16 cellular contexts compared by ENCODE assay signal in genomic region chrX:46209037-46209436, GRCh38.
DNase-seq lines count a peak whose midpoint lies in the region; FAIRE-seq and TF ChIP-seq lines count a peak whose summit lies in the region.
"Had no signal": no experiment of that assay in that cellular context is flagged by ENCODE, and none has a peak within 500 bp of the region (broad histone marks: within the 10 kb centered on the region; RNA-seq: fewer than 3 reads in every experiment).

No MANE protein-coding gene starts in this region.

- H3K27ac ChIP-seq in MM.1S (ENCODE audit: low read length) (no peak overlapping the region), astrocyte (ENCODE audit: low read depth, low read length) (no peak overlapping the region)
- H3K27ac ChIP-seq: HL-60 had no signal

- H3K4me1 ChIP-seq in MM.1S (ENCODE audit: low read length) (peaks cover 31% of the 10 kb centered on the region), astrocyte (ENCODE audit: insufficient read depth, low read length) (peaks cover 14% of the 10 kb centered on the region)

- H3K27ac Mint-ChIP-seq in astrocyte (ENCODE audit: unreplicated experiment) (no peak overlapping the region), chondrocyte (ENCODE audit: unreplicated experiment) (no peak overlapping the region)
- H3K27ac Mint-ChIP-seq: HFFc6 had no signal

- H3K36me3 ChIP-seq in MM.1S (replicated peaks; ENCODE audit: insufficient read depth, low read length) (no peaks in the 10 kb centered on the region), astrocyte (ENCODE audit: insufficient read depth, low read length) (no peaks in the 10 kb centered on the region)

- H3K9me3 Mint-ChIP-seq in astrocyte (ENCODE audit: unreplicated experiment) (no peaks in the 10 kb centered on the region), chondrocyte (ENCODE audit: low read depth) (peaks cover 7% of the 10 kb centered on the region)
- H3K9me3 Mint-ChIP-seq: HFFc6 had no signal

- H3K27me3 Mint-ChIP-seq in astrocyte (ENCODE audit: low read depth, unreplicated experiment) (no peaks in the 10 kb centered on the region), chondrocyte (ENCODE audit: low read depth) (no peaks in the 10 kb centered on the region)

- H3K36me3 Mint-ChIP-seq in astrocyte (ENCODE audit: low read depth, unreplicated experiment): no peaks in the 10 kb centered on the region
- H3K36me3 Mint-ChIP-seq in chondrocyte (ENCODE audit: low read depth): no peaks in the 10 kb centered on the region

- H3F3A ChIP-seq in MM.1S (ENCODE audit: insufficient read depth, low read length): peaks cover 13% of the 10 kb centered on the region; the same call in 1 of the 2 replicates

- H3K4me2 ChIP-seq in MM.1S (ENCODE audit: low read depth, low read length) (peak overlapping the region; percentile 34; the same call in 1 of the 2 replicates), astrocyte (ENCODE audit: low read length) (peak overlapping the region; percentile 41)

- no peaks in the 10 kb centered on the region for H3K9me3 ChIP-seq in MM.1S (replicated peaks; ENCODE audit: insufficient read depth, low read length)
- H3K9me3 ChIP-seq in astrocyte (ENCODE audit: insufficient read depth, low read depth, low read length): no peaks in the 10 kb centered on the region

- no peak for DNase-seq in GM18507 (ENCODE audit: extremely low spot score, insufficient read length, low read depth)
- no peak for DNase-seq in MM.1S
- peak; percentile 3 for DNase-seq in astrocyte (ENCODE audit: low read depth)
- DNase-seq in renal cortical epithelial cell (ENCODE audit: low read depth): peak; percentile 2
- no peak for DNase-seq in HCEC 1CT
- no peak for DNase-seq in chondrocyte (ENCODE audit: low spot score)
- DNase-seq in cortex of kidney (lab: John Stamatoyannopoulos, UW): no peak
- DNase-seq: C1 segment of cervical spinal cord, NCI-H1092 treated with DMSO at 0.1 percent for 48 hours, NCI-H1694, NCI-H2107, NCI-H446 treated with DMSO at 0.1 percent for 48 hours, NCI-H748 treated with DMSO at 0.1 percent for 48 hours had no signal

- H3K4me1 Mint-ChIP-seq in astrocyte (ENCODE audit: low read depth, unreplicated experiment) (peaks cover 19% of the 10 kb centered on the region), chondrocyte (ENCODE audit: low read depth) (peaks cover 29% of the 10 kb centered on the region)

- peaks cover 4% of the 10 kb centered on the region; the same call in 1 of the 2 replicates for H3K27me3 ChIP-seq in MM.1S (replicated peaks; ENCODE audit: insufficient read depth, low read length)
- H3K27me3 ChIP-seq in astrocyte (ENCODE audit: insufficient read depth, low read length): no peaks in the 10 kb centered on the region

- H3K79me2 ChIP-seq in MM.1S (ENCODE audit: low read length) (no peaks in the 10 kb centered on the region), astrocyte (ENCODE audit: insufficient read depth, low read length) (no peaks in the 10 kb centered on the region)

- H4K20me1 ChIP-seq in MM.1S (ENCODE audit: insufficient read depth, low read length) (no peaks in the 10 kb centered on the region), astrocyte (ENCODE audit: insufficient read depth, low read length) (no peaks in the 10 kb centered on the region)

- H3K9ac ChIP-seq in MM.1S (ENCODE audit: low read length) (no peak overlapping the region), astrocyte (ENCODE audit: low read length) (no peak overlapping the region)

- no peak for TF ChIP-seq CTCF in MM.1S (IDR thresholded peaks at IDR 0.05; ENCODE audit: low read length)
- no peak for TF ChIP-seq CTCF in astrocyte (IDR thresholded peaks at IDR 0.05; ENCODE audit: insufficient read depth, low read depth, low read length)
- no peak for TF ChIP-seq CTCF in chondrocyte (IDR thresholded peaks at IDR 0.05)

- H3K9me2 ChIP-seq in MM.1S (replicated peaks; ENCODE audit: insufficient read depth, low read length): no peaks in the 10 kb centered on the region

- H3K4me3 ChIP-seq in MM.1S (ENCODE audit: low read length) (no peak overlapping the region), astrocyte (ENCODE audit: insufficient read depth, low read depth, low read length) (no peak overlapping the region)
- H3K4me3 ChIP-seq: K562 had no signal

- no peak overlapping the region for H2AFZ ChIP-seq in MM.1S (ENCODE audit: low read length)
- no peak overlapping the region for H2AFZ ChIP-seq in astrocyte (ENCODE audit: low read depth, low read length)

- H3K4me3 Mint-ChIP-seq in astrocyte (ENCODE audit: unreplicated experiment) (no peak overlapping the region), chondrocyte (ENCODE audit: unreplicated experiment) (no peak overlapping the region)
- H3K4me3 Mint-ChIP-seq: HFFc6 had no signal

- FAIRE-seq in GM18507 (lab: Jason Lieb, UNC): peak; percentile 72
- no peak for FAIRE-seq in astrocyte (lab: Jason Lieb, UNC)
- FAIRE-seq: K562 had no signal

Comparison
In these comparisons a context has a peak if more than half of its experiments do, and no peak if none do; other contexts are left out.
1. DNase-seq: peak in astrocyte (single experiment) and renal cortical epithelial cell (single experiment); none in GM18507 (single experiment), MM.1S (single experiment), HCEC 1CT (single experiment), chondrocyte (single experiment) and cortex of kidney (single experiment).